Comparison of ENCODE assay signal across 8 cellular contexts in the genomic region with DNA sequence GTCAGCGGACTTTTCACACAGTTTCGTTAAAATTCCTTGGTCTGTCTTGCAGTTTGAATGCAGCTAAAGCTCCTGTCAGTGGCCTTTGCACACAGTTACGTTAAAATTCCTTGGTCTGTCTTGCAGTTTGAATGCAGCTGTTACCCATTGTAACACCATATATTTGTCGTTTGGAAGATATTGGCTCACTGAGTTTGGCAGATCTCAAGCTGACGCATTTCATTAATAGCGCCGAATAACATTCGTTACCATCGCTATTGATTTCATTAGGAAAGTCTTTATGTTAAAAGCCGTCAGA. TPM values are rescaled to one million over a fixed set of nuclear protein-coding genes. Genes with fewer than 3 reads are reported as not detected.
DNase-seq lines count a peak whose midpoint lies in the region; ATAC-seq and TF ChIP-seq lines count a peak whose summit lies in the region.

No MANE protein-coding gene starts in this region.

- H3K4me3 Mint-ChIP-seq in effector memory CD8-positive, alpha-beta T cell: peak overlapping the region; percentile 86 to 88
- peak overlapping the region; percentile 94 to 98 (median 98) for H3K4me3 Mint-ChIP-seq in nephron

- peak overlapping the region; percentile 57 to 81 for H3K27ac Mint-ChIP-seq in effector memory CD8-positive, alpha-beta T cell
- peak overlapping the region; percentile 85 to 99 (median 98) for H3K27ac Mint-ChIP-seq in nephron

- TF ChIP-seq POLR2A in NB4 (IDR thresholded peaks at IDR 0.05; ENCODE audit: extremely low read depth, insufficient read length): no peak

- no peak for ATAC-seq in effector memory CD8-positive, alpha-beta T cell (replicated peaks)
- ATAC-seq in GM18867 (IDR thresholded peaks at IDR 0.05; ENCODE audit: unreplicated experiment): no peak

- POLR2A ChIA-PET in RWPE1 (lab: Yijun Ruan, JAX; ENCODE audit: low non-redundant PET): no interaction called here

- no peaks in the 10 kb centered on the region for H3K27me3 Mint-ChIP-seq in effector memory CD8-positive, alpha-beta T cell
- no peaks in the 10 kb centered on the region for H3K27me3 Mint-ChIP-seq in nephron (ENCODE audit: low read depth)

- CTCF ChIA-PET in RWPE1 (lab: Yijun Ruan, JAX): interaction anchor here (1.0 to 1.6 kb wide), 3 partner anchors 14 to 101 kb away, joined by 3 to 7 read pairs (median 6); no protein-coding TSS in a partner anchor

- H3K9me3 Mint-ChIP-seq in effector memory CD8-positive, alpha-beta T cell: no peaks in the 10 kb centered on the region
- H3K9me3 Mint-ChIP-seq in nephron: no peaks in the 10 kb centered on the region

- peak overlapping the region; percentile 93 for H3K4me3 ChIP-seq in NB4 (ENCODE audit: low read depth, low read length)

- TF ChIP-seq CTCF in C4-2B (conservative IDR thresholded peaks at IDR 0.05): no peak
- no peak for TF ChIP-seq CTCF in NB4 (IDR thresholded peaks at IDR 0.05; ENCODE audit: low read depth, low read length)
- no peak for TF ChIP-seq CTCF in nephron (IDR thresholded peaks at IDR 0.05; ENCODE audit: unreplicated experiment in 3 of 3)
- no peak for TF ChIP-seq CTCF in RWPE1 (conservative IDR thresholded peaks at IDR 0.05; ENCODE audit: low read depth)

- DNase-seq in NB4 (ENCODE audit: low read depth) (peak; percentile 39), cerebellum (ENCODE audit: low spot score) (no peak), RWPE1 (ENCODE audit: low spot score) (no peak), HK-2 (ENCODE audit: unreplicated experiment) (no peak)
- DNase-seq in effector memory CD8-positive, alpha-beta T cell: no peak

- H3K27ac ChIP-seq in C4-2B (peak overlapping the region; percentile 98; the same call in 1 of the 2 replicates), RWPE1 (no peak overlapping the region)

- H3K4me1 Mint-ChIP-seq in effector memory CD8-positive, alpha-beta T cell (ENCODE audit: low read depth in 2 of 2): peaks cover 22 to 35% of the 10 kb centered on the region in 2 donors
- peaks cover 31% of the 10 kb centered on the region for H3K4me1 Mint-ChIP-seq in nephron

- H3K36me3 Mint-ChIP-seq in effector memory CD8-positive, alpha-beta T cell (ENCODE audit: insufficient read depth): peaks cover 4% of the 10 kb centered on the region
- peaks cover 5% of the 10 kb centered on the region for H3K36me3 Mint-ChIP-seq in nephron (ENCODE audit: low read depth)

RNA-seq across cellular contexts. Expression of gene LIMS1, which starts 1.1 kb away (rescaled TPM):
- 20.6 TPM for total RNA-seq in cerebellum
